Comparison of ENCODE assay signal across 8 cellular contexts in genomic region chr4:4677825-4678522, GRCh38.
A peak's percentile ranks its signal among the peaks of the same experiment; 100 is the strongest.
DNase-seq lines count a peak whose midpoint lies in the region; ATAC-seq and TF ChIP-seq lines count a peak whose summit lies in the region.

No MANE protein-coding gene starts in this region.

- peak; percentile 63 for TF ChIP-seq CTCF in GM12872 (IDR thresholded peaks at IDR 0.05; ENCODE audit: insufficient read depth, low read depth, low read length)
- peak; percentile 97 for TF ChIP-seq CTCF in fibroblast of mammary gland (conservative IDR thresholded peaks at IDR 0.05; ENCODE audit: control insufficient read depth, insufficient read depth, low read depth, low read length)

- H3K4me3 ChIP-seq in fibroblast of mammary gland (ENCODE audit: control insufficient read depth, low read depth, low read length): peak overlapping the region; percentile 30

- DNase-seq in NCI-H2227 treated with DMSO at 0.1 percent for 48 hours (lab: John Stamatoyannopoulos, UW) (peak; percentile 40), fibroblast of mammary gland (ENCODE audit: low read depth) (peak; percentile 80), putamen (ENCODE audit: low spot score) (peak; percentile 45), hepatic stellate cell (ENCODE audit: low spot score) (no peak), NCI-H146 (lab: John Stamatoyannopoulos, UW) (no peak), HK-2 (ENCODE audit: unreplicated experiment) (no peak)

- no peak for ATAC-seq in GM21529 (IDR thresholded peaks at IDR 0.05; ENCODE audit: unreplicated experiment)

Comparison
In these comparisons a context has a peak if more than half of its experiments do, and no peak if none do; other contexts are left out.
1. DNase-seq: peak in NCI-H2227 treated with DMSO at 0.1 percent for 48 hours (single experiment), fibroblast of mammary gland (single experiment) and putamen (single experiment); none in hepatic stellate cell (single experiment), NCI-H146 (single experiment) and HK-2 (single experiment).